ENCODE assay signal across 21 cellular contexts in the genomic region with DNA sequence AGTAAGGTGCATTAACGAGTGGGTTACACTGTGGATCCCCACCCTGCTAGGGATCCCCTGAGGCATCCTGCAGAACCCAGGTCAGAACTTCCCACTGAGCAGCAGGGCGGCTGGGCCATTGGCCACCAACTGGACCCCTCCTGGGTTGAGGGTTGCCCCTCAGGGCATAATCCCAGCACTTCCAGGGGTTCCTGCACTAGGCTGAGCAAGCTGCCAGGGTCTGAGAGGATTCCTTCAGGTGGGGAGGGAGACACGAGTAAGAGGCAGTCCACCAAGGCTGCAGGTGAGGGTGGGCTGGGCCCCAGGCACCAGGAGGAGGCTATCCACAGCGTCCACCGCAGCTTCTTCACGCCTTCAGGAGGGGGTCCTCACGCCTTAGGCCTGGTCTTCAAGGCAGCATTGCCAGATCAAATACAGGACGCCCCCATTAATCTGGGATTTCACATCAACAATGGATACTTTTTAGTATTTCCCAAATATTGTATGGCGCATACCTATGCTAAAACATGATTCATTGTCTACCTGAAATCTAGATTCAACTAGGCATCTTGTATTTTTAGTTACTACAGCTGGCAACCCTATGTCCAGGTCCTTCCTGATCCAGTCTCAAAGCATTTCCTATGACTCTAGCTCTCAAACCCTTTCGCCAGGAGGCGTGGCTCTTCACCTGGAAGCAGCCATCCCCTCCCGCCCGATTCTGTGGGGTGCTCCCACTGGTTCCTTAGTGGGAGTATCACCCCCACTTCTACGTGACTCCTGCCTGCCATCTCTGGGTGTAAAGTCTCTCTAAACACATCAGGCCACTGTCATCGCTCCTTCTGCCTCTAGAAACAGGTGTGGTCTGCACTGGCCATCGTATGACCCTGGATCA. TPM values are rescaled to one million over a fixed set of nuclear protein-coding genes. Genes with fewer than 3 reads are reported as not detected.
DNase-seq lines count a peak whose midpoint lies in the region; ATAC-seq, FAIRE-seq and TF ChIP-seq lines count a peak whose summit lies in the region.
"Had no signal": no experiment of that assay in that cellular context is flagged by ENCODE, and none has a peak within 500 bp of the region (broad histone marks: within the 10 kb centered on the region; RNA-seq: fewer than 3 reads in every experiment).

No MANE protein-coding gene starts in this region.

- TF ChIP-seq EP300 in HepG2 (IDR thresholded peaks at IDR 0.05; ENCODE audit: low read depth in 2 of 2, low read length in 2 of 2) (no peak), HepG2 (CRISPR knock-in tag; IDR thresholded peaks at IDR 0.05; ENCODE audit: borderline replicate concordance) (no peak)

- no peak for TF ChIP-seq RAD21 in liver (IDR thresholded peaks at IDR 0.05)
- TF ChIP-seq RAD21 in HepG2 (CRISPR knock-in tag; IDR thresholded peaks at IDR 0.05) = no peak

- POLR2A ChIA-PET in activated CD4-positive, alpha-beta T cell treated with anti-CD3 and anti-CD28 coated beads for 36 hours (lab: Charles Lee) = no interaction called here
- POLR2A ChIA-PET in HepG2 (lab: Yijun Ruan, JAX) = no interaction called here

- H3K4me2 ChIP-seq in HepG2 (ENCODE audit: low read depth, low read length) = no peak overlapping the region
- H3K4me2 ChIP-seq: PC-9 had no signal

- no peaks in the 10 kb centered on the region for H3K27me3 ChIP-seq in liver (ENCODE audit: control insufficient read depth in 4 of 4, insufficient read depth in 4 of 4, low read length in 3 of 4)
- H3K27me3 ChIP-seq in HepG2 (ENCODE audit: control insufficient read depth in 1 of 2, insufficient read depth in 2 of 2, low read length in 2 of 2) = peaks cover 0 to 23% of the 10 kb centered on the region in 2 experiments; a peak in 4 of 5 replicates
- no peaks in the 10 kb centered on the region for H3K27me3 ChIP-seq in skeletal muscle tissue (ENCODE audit: control insufficient read depth in 3 of 3, insufficient read depth in 3 of 3, low read length in 3 of 3)

- FAIRE-seq in HepG2 (lab: Jason Lieb, UNC) = no peak
- FAIRE-seq: G401.6, H54 had no signal

- H4K20me1 ChIP-seq in HepG2 (ENCODE audit: insufficient read depth, low read length) = no peaks in the 10 kb centered on the region

- H2AFZ ChIP-seq in HepG2 (ENCODE audit: low read length) = no peak overlapping the region
- H2AFZ ChIP-seq: PC-9 had no signal

- H3K27ac Mint-ChIP-seq in activated CD4-positive, alpha-beta T cell treated with anti-CD3 and anti-CD28 coated beads for 36 hours = peak overlapping the region; percentile 8
- H3K27ac Mint-ChIP-seq: B cell had no signal

- intact Hi-C loops in activated CD4-positive, alpha-beta T cell treated with anti-CD3 and anti-CD28 coated beads for 36 hours (cut with DNase I, micrococcal nuclease) = loop anchor here in 1 of 2 experiments (10.0 kb wide), 1 partner anchor 88 kb away; no protein-coding TSS in a partner anchor
- intact Hi-C loops in HepG2 (cut with micrococcal nuclease; ENCODE audit: unreplicated experiment) = loop anchor here (5.0 kb wide), 1 partner anchor 60 kb away; no protein-coding TSS in a partner anchor
- intact Hi-C loops in sciatic nerve (cut with DNase I) = no loop called here

- no peak for ATAC-seq in activated CD4-positive, alpha-beta T cell treated with anti-CD3 and anti-CD28 coated beads for 36 hours
- ATAC-seq in HepG2 (no peak), sciatic nerve (no peak), omental fat pad (ENCODE audit: low FRiP score) (no peak)
- ATAC-seq: CD8-positive, alpha-beta T cell had no signal

- CTCF ChIA-PET in activated CD4-positive, alpha-beta T cell treated with anti-CD3 and anti-CD28 coated beads for 36 hours (lab: Charles Lee) = no interaction called here
- CTCF ChIA-PET in HepG2 (lab: Yijun Ruan, JAX; ENCODE audit: low intra/inter-chr PET ratio, low total read pairs) = no interaction called here

- H3K4me3 ChIP-seq in liver (ENCODE audit: low read depth in 1 of 3, low read length in 3 of 3) (no peak overlapping the region), HepG2 (replicated peaks in 1 of 3; ENCODE audit: insufficient read depth in 1 of 3, low read depth in 2 of 3, low read length in 3 of 3) (no peak overlapping the region), skeletal muscle tissue (ENCODE audit: low read length in 3 of 3) (no peak overlapping the region)
- H3K4me3 ChIP-seq: PC-9 had no signal

- H3K9me3 ChIP-seq in liver (ENCODE audit: control insufficient read depth in 4 of 4, low read length in 3 of 4) = no peaks in the 10 kb centered on the region
- H3K9me3 ChIP-seq in HepG2 (ENCODE audit: low read length) = no peaks in the 10 kb centered on the region
- no peaks in the 10 kb centered on the region for H3K9me3 ChIP-seq in skeletal muscle tissue (ENCODE audit: control insufficient read depth in 3 of 3, low read length in 3 of 3)
- H3K9me3 ChIP-seq: Caco-2 had no signal

- no peaks in the 10 kb centered on the region for H3K36me3 Mint-ChIP-seq in activated CD4-positive, alpha-beta T cell treated with anti-CD3 and anti-CD28 coated beads for 36 hours (ENCODE audit: low read depth)

- H3K4me1 ChIP-seq in liver (ENCODE audit: control insufficient read depth in 4 of 4, insufficient read depth in 4 of 4, low read length in 3 of 4) (peaks cover 23 to 69% (median 52%) of the 10 kb centered on the region in 4 donors), HepG2 (ENCODE audit: insufficient read depth, low read length) (peaks cover 30% of the 10 kb centered on the region), skeletal muscle tissue (ENCODE audit: control insufficient read depth in 3 of 3, insufficient read depth in 3 of 3, low read length in 3 of 3) (peaks cover 12 to 47% (median 17%) of the 10 kb centered on the region in 3 donors)

- H3K9me3 Mint-ChIP-seq in activated CD4-positive, alpha-beta T cell treated with anti-CD3 and anti-CD28 coated beads for 36 hours (ENCODE audit: low read depth) = no peaks in the 10 kb centered on the region
- H3K9me3 Mint-ChIP-seq: CD8-positive, alpha-beta T cell had no signal

- peaks cover 19% of the 10 kb centered on the region for H3K4me1 Mint-ChIP-seq in activated CD4-positive, alpha-beta T cell treated with anti-CD3 and anti-CD28 coated beads for 36 hours

- H3K27ac ChIP-seq in liver (ENCODE audit: low read depth in 1 of 2, low read length in 2 of 2) (peak overlapping the region; percentile 32 to 75), HepG2 (ENCODE audit: extremely low read length, insufficient read depth, low read length) (no peak overlapping the region), skeletal muscle tissue (ENCODE audit: low read depth, low read length) (peak overlapping the region; percentile 40)
- H3K27ac ChIP-seq: 22Rv1, C4-2B, PC-9 had no signal

- no peak overlapping the region for H3K4me3 Mint-ChIP-seq in activated CD4-positive, alpha-beta T cell treated with anti-CD3 and anti-CD28 coated beads for 36 hours
- H3K4me3 Mint-ChIP-seq: B cell; CD8-positive, alpha-beta T cell had no signal

- H3K27me3 Mint-ChIP-seq in activated CD4-positive, alpha-beta T cell treated with anti-CD3 and anti-CD28 coated beads for 36 hours = no peaks in the 10 kb centered on the region
- H3K27me3 Mint-ChIP-seq: B cell had no signal

- H3K36me3 ChIP-seq in liver (ENCODE audit: control insufficient read depth in 4 of 4, insufficient read depth in 3 of 4, low read depth in 1 of 4, low read length in 3 of 4) (no peaks in the 10 kb centered on the region), HepG2 (replicated peaks in 1 of 2; ENCODE audit: control insufficient read depth in 1 of 2, insufficient read depth in 2 of 2, low read length in 2 of 2) (no peaks in the 10 kb centered on the region), skeletal muscle tissue (ENCODE audit: control insufficient read depth in 3 of 3, insufficient read depth in 3 of 3, low read length in 3 of 3) (no peaks in the 10 kb centered on the region)

- no peak for DNase-seq in activated CD4-positive, alpha-beta T cell treated with anti-CD3 and anti-CD28 coated beads for 36 hours
- no peak for DNase-seq in activated CD4-positive, alpha-beta T cell treated with anti-CD3 and anti-CD28 coated beads, Interleukin-2, amount 50 U/mL, for 4 hours
- DNase-seq in HepG2 (ENCODE audit: low spot score) (no peak), sciatic nerve (ENCODE audit: low spot score) (no peak), omental fat pad (ENCODE audit: low spot score) (no peak), HPDE6-E6E7 (ENCODE audit: extremely low spot score) (no peak)
- DNase-seq: Caco-2; CD8-positive, alpha-beta T cell; KBM-7; NCI-H2029; NCI-H446; NCI-H524 treated with DMSO at 0.1 percent for 48 hours; SHP77 had no signal

- TF ChIP-seq CTCF in liver (IDR thresholded peaks at IDR 0.05; ENCODE audit: low read depth, low read length, missing input control) (no peak), HepG2 (CRISPR knock-in tag; IDR thresholded peaks at IDR 0.05) (no peak), omental fat pad (IDR thresholded peaks at IDR 0.05) (no peak)

- TF ChIP-seq POLR2A in HepG2 (IDR thresholded peaks at IDR 0.05; ENCODE audit: insufficient read depth in 1 of 2, low read depth in 2 of 2, low read length in 2 of 2) = no peak

- H3K9ac ChIP-seq in liver (ENCODE audit: low read depth in 1 of 2, low read length in 2 of 2) (no peak overlapping the region), HepG2 (ENCODE audit: insufficient read depth, low read depth, low read length) (no peak overlapping the region), skeletal muscle tissue (ENCODE audit: low read depth in 1 of 3, low read length in 3 of 3) (no peak overlapping the region)

- no TSS peak for BruUV-seq in HepG2 (replicated peaks; lab: Mats Ljungman, UMichigan)

- no peaks in the 10 kb centered on the region for H3K79me2 ChIP-seq in HepG2 (ENCODE audit: insufficient read depth, low read length)

- WGBS in liver = 90% methylated on average over 16 of the region's 16 CpGs
- WGBS in HepG2 (ENCODE audit: low lambda C conversion rate) = 61% methylated on average over 8 of the region's 16 CpGs

- in situ Hi-C loops in HepG2 (cut with HindIII; ENCODE audit: extremely low pct_ligation_motif_present, low pct_unique_long_range_greater_than_20kb) = no loop called here

RNA-seq across cellular contexts. Expression of a gene that starts 4.1 kb away (rescaled TPM):
- 10 to 100 TPM; 19.6 to 21.5 TPM for total RNA-seq in activated CD4-positive, alpha-beta T cell treated with anti-CD3 and anti-CD28 coated beads for 36 hours
- total RNA-seq in liver (10 to 100 TPM in 1 of 2 donors, 1 to 10 TPM in 1; 3.6 to 25.1 TPM), HepG2 (2016; rRNA removed; fragmentation: Illumina TruSeq; extraction: Trizol) (1.1 and 1.3 TPM in 2 replicates), skeletal muscle tissue (4.7 TPM), sciatic nerve (31.5 TPM), omental fat pad (10 to 100 TPM; 31.6 to 49.5 (median 36.9) TPM)
- polyA plus RNA-seq in liver (10 to 100 TPM; 11.5 to 22.2 TPM), HepG2 (2011; rRNA removed) (0.85 and 0.90 TPM in 2 replicates)
- total RNA-seq in HepG2 (2016; cell fraction: cytosol; rRNA removed; fragmentation: Illumina TruSeq; extraction: Trizol; ENCODE audit: low read depth) = 1.3 and 1.8 TPM in 2 replicates
- 1.2 and 1.3 TPM in 2 replicates for total RNA-seq in HepG2 (2016; cell fraction: insoluble cytoplasmic fraction; rRNA removed; fragmentation: Illumina TruSeq; extraction: Trizol)
- 2.2 and 2.3 TPM in 2 replicates for total RNA-seq in HepG2 (2016; cell fraction: membrane; rRNA removed; fragmentation: Illumina TruSeq; extraction: Trizol)
- 0.78 TPM in 2 replicates for total RNA-seq in HepG2 (2016; cell fraction: nucleus; rRNA removed; fragmentation: Illumina TruSeq; extraction: Trizol)
- 0.47 and 0.62 TPM in 2 replicates for polyA plus RNA-seq in HepG2 (2011; cell fraction: cytosol; rRNA removed)
- polyA plus RNA-seq in HepG2 (2011; cell fraction: nucleus; rRNA removed) = 0.83 and 1.2 TPM in 2 replicates
- polyA plus RNA-seq in HepG2 (2012) = 0.30 and 0.45 TPM in 2 replicates
- 2.1 and 2.9 TPM in 2 replicates for polyA plus RNA-seq in HepG2 (2016; cell fraction: cytosol; fragmentation: Illumina TruSeq; extraction: Trizol; ENCODE audit: low read depth)
- 1.7 and 2.3 TPM in 2 replicates for polyA plus RNA-seq in HepG2 (2016; cell fraction: insoluble cytoplasmic fraction; fragmentation: Illumina TruSeq; extraction: Trizol; ENCODE audit: low read depth)
- polyA plus RNA-seq in HepG2 (2016; cell fraction: membrane; fragmentation: Illumina TruSeq; extraction: Trizol; ENCODE audit: low read depth) = 3.3 and 3.5 TPM in 2 replicates
- 2.0 and 3.4 TPM in 2 replicates for polyA plus RNA-seq in HepG2 (2016; cell fraction: nucleus; fragmentation: Illumina TruSeq; extraction: Trizol; ENCODE audit: insufficient read depth, low read depth)
- 0.20 and 0.87 TPM in 2 replicates for polyA minus RNA-seq in HepG2 (2011; rRNA and poly(A)+ RNA removed; ENCODE audit: low replicate concordance)
- polyA minus RNA-seq in HepG2 (2011; cell fraction: cytosol; rRNA and poly(A)+ RNA removed) = not detected in 2 replicates
- polyA minus RNA-seq in HepG2 (2011; cell fraction: nucleus; rRNA and poly(A)+ RNA removed) = 0.75 and 0.77 TPM in 2 replicates
